Comparison of ENCODE assay signal across 1 cellular context in genomic region chrX:43279341-43279808, GRCh38.
TF ChIP-seq lines count a peak whose summit lies in the region.

No MANE protein-coding gene starts in this region.

TF ChIP-seq in K562, 482 proteins besides CTCF, POLR2A, EP300 and RAD21 (continued from another document):
- TF ChIP-seq ATF1 (CRISPR knock-in tag; IDR thresholded peaks at IDR 0.05) (no peak), ATF1 (tag; IDR thresholded peaks at IDR 0.05) (0 out of 2 replicates have a peak, but pooled peaks have one; percentile 50), E2F1 (CRISPR knock-in tag; IDR thresholded peaks at IDR 0.05) (no peak), RBBP5 (IDR thresholded peaks at IDR 0.05; ENCODE audit: borderline replicate concordance, insufficient read depth, low read length, poor library complexity, severe bottlenecking) (peak; percentile 28), SRSF7 (optimal IDR thresholded peaks at IDR 0.05; ENCODE audit: low read depth, low read length) (no peak), RBM14 (IDR thresholded peaks at IDR 0.05; ENCODE audit: borderline replicate concordance, insufficient read depth, low read depth, low read length) (no peak), ELF1 (tag; IDR thresholded peaks at IDR 0.05) (peak; percentile 55), ZNF124 (CRISPR knock-in tag; IDR thresholded peaks at IDR 0.05) (no peak), PHF8 (IDR thresholded peaks at IDR 0.05; ENCODE audit: borderline replicate concordance, low read length) (peak; percentile 28; the same call in 1 of the 2 replicates), EWSR1 (IDR thresholded peaks at IDR 0.05; ENCODE audit: borderline replicate concordance, low read depth, partially characterized antibody) (no peak), PTRF (tag; IDR thresholded peaks at IDR 0.05) (no peak), EGR1 (conservative IDR thresholded peaks at IDR 0.05) (no peak), NCOA4 (IDR thresholded peaks at IDR 0.05; ENCODE audit: partially characterized antibody) (no peak), TAF1 (IDR thresholded peaks at IDR 0.05; ENCODE audit: control insufficient read depth, extremely low read depth, insufficient read depth, low read length, severe bottlenecking) (no peak), SPI1 (IDR thresholded peaks at IDR 0.05; ENCODE audit: borderline replicate concordance, low read depth, low read length) (no peak), MCM5 (IDR thresholded peaks at IDR 0.05; ENCODE audit: low read depth) (no peak), ZKSCAN3 (CRISPR knock-in tag; IDR thresholded peaks at IDR 0.05) (no peak), POLR2AphosphoS2 (IDR thresholded peaks at IDR 0.05; ENCODE audit: low read length) (no peak), E2F6 (IDR thresholded peaks at IDR 0.05; ENCODE audit: borderline replicate concordance in 1 of 2, extremely low read depth in 1 of 2, insufficient read depth in 1 of 2, insufficient read length in 1 of 2, low read depth in 1 of 2, low read length in 1 of 2, poor library complexity in 1 of 2, severe bottlenecking in 1 of 2) (peak in 1 of 2 experiments; percentile 57), C11orf30 (IDR thresholded peaks at IDR 0.05; ENCODE audit: low read depth) (no peak), ELF2 (CRISPR knock-in tag; IDR thresholded peaks at IDR 0.05) (no peak), ZNF518B (CRISPR knock-in tag; IDR thresholded peaks at IDR 0.05) (no peak), BRCA1 (IDR thresholded peaks at IDR 0.05) (no peak), BRCA1 (CRISPR knock-in tag; IDR thresholded peaks at IDR 0.05) (no peak), SAFB2 (IDR thresholded peaks at IDR 0.05; ENCODE audit: borderline replicate concordance, low read depth, low read length, severe bottlenecking) (no peak), POLR2G (IDR thresholded peaks at IDR 0.05; ENCODE audit: low read depth, low read length) (peak; percentile 76), EHMT2 (IDR thresholded peaks at IDR 0.05) (peak; percentile 85; the same call in 1 of the 2 replicates), MBD1 (CRISPR knock-in tag; IDR thresholded peaks at IDR 0.05) (no peak), NFIX (CRISPR knock-in tag; IDR thresholded peaks at IDR 0.05; ENCODE audit: low read depth) (no peak), KAT7 (CRISPR knock-in tag; IDR thresholded peaks at IDR 0.05; ENCODE audit: borderline replicate concordance) (no peak), L3MBTL2 (IDR thresholded peaks at IDR 0.05) (peak; percentile 25; the same call in 1 of the 2 replicates), ZBTB43 (CRISPR knock-in tag; IDR thresholded peaks at IDR 0.05) (no peak), SMARCC2 (IDR thresholded peaks at IDR 0.05; ENCODE audit: low read depth) (no peak), ATF6 (CRISPR knock-in tag; IDR thresholded peaks at IDR 0.05) (no peak), VEZF1 (CRISPR knock-in tag; IDR thresholded peaks at IDR 0.05) (peak; percentile 32; the same call in 1 of the 2 replicates), ZNF174 (CRISPR knock-in tag; IDR thresholded peaks at IDR 0.05) (no peak), GATAD2B (IDR thresholded peaks at IDR 0.05; ENCODE audit: borderline replicate concordance) (no peak)
- TF ChIP-seq, protein P1, sequence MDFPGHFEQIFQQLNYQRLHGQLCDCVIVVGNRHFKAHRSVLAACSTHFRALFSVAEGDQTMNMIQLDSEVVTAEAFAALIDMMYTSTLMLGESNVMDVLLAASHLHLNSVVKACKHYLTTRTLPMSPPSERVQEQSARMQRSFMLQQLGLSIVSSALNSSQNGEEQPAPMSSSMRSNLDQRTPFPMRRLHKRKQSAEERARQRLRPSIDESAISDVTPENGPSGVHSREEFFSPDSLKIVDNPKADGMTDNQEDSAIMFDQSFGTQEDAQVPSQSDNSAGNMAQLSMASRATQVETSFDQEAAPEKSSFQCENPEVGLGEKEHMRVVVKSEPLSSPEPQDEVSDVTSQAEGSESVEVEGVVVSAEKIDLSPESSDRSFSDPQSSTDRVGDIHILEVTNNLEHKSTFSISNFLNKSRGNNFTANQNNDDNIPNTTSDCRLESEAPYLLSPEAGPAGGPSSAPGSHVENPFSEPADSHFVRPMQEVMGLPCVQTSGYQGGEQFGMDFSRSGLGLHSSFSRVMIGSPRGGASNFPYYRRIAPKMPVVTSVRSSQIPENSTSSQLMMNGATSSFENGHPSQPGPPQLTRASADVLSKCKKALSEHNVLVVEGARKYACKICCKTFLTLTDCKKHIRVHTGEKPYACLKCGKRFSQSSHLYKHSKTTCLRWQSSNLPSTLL (IDR thresholded peaks at IDR 0.05): no peak
- TF ChIP-seq, protein P2, sequence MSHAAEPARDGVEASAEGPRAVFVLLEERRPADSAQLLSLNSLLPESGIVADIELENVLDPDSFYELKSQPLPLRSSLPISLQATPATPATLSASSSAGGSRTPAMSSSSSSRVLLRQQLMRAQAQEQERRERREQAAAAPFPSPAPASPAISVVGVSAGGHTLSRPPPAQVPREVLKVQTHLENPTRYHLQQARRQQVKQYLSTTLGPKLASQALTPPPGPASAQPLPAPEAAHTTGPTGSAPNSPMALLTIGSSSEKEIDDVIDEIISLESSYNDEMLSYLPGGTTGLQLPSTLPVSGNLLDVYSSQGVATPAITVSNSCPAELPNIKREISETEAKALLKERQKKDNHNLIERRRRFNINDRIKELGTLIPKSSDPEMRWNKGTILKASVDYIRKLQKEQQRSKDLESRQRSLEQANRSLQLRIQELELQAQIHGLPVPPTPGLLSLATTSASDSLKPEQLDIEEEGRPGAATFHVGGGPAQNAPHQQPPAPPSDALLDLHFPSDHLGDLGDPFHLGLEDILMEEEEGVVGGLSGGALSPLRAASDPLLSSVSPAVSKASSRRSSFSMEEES (CRISPR knock-in tag; IDR thresholded peaks at IDR 0.05): no peak
- TF ChIP-seq, protein P3, sequence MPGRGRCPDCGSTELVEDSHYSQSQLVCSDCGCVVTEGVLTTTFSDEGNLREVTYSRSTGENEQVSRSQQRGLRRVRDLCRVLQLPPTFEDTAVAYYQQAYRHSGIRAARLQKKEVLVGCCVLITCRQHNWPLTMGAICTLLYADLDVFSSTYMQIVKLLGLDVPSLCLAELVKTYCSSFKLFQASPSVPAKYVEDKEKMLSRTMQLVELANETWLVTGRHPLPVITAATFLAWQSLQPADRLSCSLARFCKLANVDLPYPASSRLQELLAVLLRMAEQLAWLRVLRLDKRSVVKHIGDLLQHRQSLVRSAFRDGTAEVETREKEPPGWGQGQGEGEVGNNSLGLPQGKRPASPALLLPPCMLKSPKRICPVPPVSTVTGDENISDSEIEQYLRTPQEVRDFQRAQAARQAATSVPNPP (IDR thresholded peaks at IDR 0.05; ENCODE audit: borderline replicate concordance, insufficient read depth, insufficient read length): no peak
